Comparison of ENCODE assay signal across 17 cellular contexts in the genomic region with DNA sequence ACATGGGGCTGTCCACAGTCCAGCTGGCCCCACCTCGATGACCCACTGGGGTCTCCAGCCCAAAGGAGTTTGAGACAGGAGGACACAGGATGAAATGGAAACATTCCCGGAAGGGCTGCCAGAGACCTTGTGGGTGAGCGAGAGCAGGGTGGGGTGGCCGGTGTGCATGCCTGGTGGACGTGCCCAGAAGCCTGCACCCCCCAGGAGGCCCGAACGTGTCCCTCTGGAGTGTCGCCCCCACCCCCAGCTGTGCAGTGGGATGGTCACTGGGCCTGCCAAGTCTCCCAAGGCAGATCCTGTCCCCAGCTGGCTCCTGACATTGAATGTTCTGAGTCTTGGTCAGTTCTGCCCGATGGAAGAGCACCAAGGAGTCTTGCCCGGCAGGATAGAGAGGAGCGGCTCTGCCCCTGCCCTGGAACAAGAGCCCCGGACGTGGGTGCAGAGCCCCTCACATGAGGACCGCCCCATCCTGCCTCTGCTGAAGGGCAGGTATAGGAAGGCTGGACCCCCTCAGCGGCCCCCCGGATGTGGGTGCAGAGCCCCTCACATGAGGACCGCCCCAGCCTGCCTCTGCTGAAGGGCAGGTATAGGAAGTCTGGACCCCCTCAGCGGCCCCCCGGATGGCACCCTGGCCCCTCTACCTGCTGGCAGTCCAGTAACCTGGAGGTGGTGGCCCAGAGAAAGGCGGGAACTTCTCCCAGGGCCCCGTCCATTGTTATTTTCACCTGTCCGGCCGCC. TPM values are rescaled to one million over a fixed set of nuclear protein-coding genes. Genes with fewer than 3 reads are reported as not detected.
DNase-seq lines count a peak whose midpoint lies in the region; ATAC-seq and TF ChIP-seq lines count a peak whose summit lies in the region.
"Had no signal": no experiment of that assay in that cellular context is flagged by ENCODE, and none has a peak within 500 bp of the region (broad histone marks: within the 10 kb centered on the region; RNA-seq: fewer than 3 reads in every experiment).

No MANE protein-coding gene starts in this region.

- H3K9me3 ChIP-seq in BE2C (no peaks in the 10 kb centered on the region), lower lobe of right lung (no peaks in the 10 kb centered on the region)
- no peaks in the 10 kb centered on the region for H3K9me3 ChIP-seq in CD8-positive, alpha-beta T cell (ENCODE audit: low read length)
- H3K9me3 ChIP-seq: upper lobe of left lung had no signal

- TF ChIP-seq CTCF in BE2C (IDR thresholded peaks at IDR 0.05; ENCODE audit: low read depth, low read length) (no peak), lower lobe of right lung (IDR thresholded peaks at IDR 0.05) (no peak)
- no peak for TF ChIP-seq CTCF in CD8-positive, alpha-beta T cell (IDR thresholded peaks at IDR 0.05)

- H3K36me3 Mint-ChIP-seq in CD8-positive, alpha-beta T cell: peaks cover 2% of the 10 kb centered on the region
- H3K36me3 Mint-ChIP-seq in activated T-helper 17 cell treated with anti-CD3 and anti-CD28 coated beads, Interleukin-2, amount 50 U/mL, for 72 hours (ENCODE audit: low read depth): peaks cover 20% of the 10 kb centered on the region
- no peaks in the 10 kb centered on the region for H3K36me3 Mint-ChIP-seq in naive B cell

- no peak overlapping the region for H3K4me3 Mint-ChIP-seq in CD8-positive, alpha-beta T cell
- H3K4me3 Mint-ChIP-seq in activated T-helper 17 cell treated with anti-CD3 and anti-CD28 coated beads, Interleukin-2, amount 50 U/mL, for 72 hours: peak overlapping the region; percentile 90
- H3K4me3 Mint-ChIP-seq in naive B cell: peak overlapping the region in 6 of 8 donors; percentile 12 to 66 (median 26)

- H3K4me1 ChIP-seq in BE2C (no peaks in the 10 kb centered on the region; the same call in 1 of the 2 replicates), lower lobe of right lung (peaks cover 34% of the 10 kb centered on the region)
- peaks cover 24% of the 10 kb centered on the region for H3K4me1 ChIP-seq in CD8-positive, alpha-beta T cell (ENCODE audit: insufficient read depth, low read length)

- H3K4me3 ChIP-seq in BE2C (ENCODE audit: low read depth, low read length) (no peak overlapping the region), lower lobe of right lung (no peak overlapping the region)
- no peak overlapping the region for H3K4me3 ChIP-seq in CD8-positive, alpha-beta T cell (ENCODE audit: low read depth, low read length)
- H3K4me3 ChIP-seq: upper lobe of left lung had no signal

- no peak overlapping the region for H3K27ac ChIP-seq in CD8-positive, alpha-beta T cell (ENCODE audit: low read depth, low read length)
- no peak overlapping the region for H3K27ac ChIP-seq in lower lobe of right lung
- H3K27ac ChIP-seq: upper lobe of left lung had no signal

- POLR2A ChIA-PET in CD8-positive, alpha-beta T cell (lab: Charles Lee): no interaction called here

- no peak for ATAC-seq in CD8-positive, alpha-beta T cell
- ATAC-seq in activated T-helper 17 cell treated with anti-CD3 and anti-CD28 coated beads, Interleukin-2, amount 50 U/mL, for 72 hours (replicated peaks): no peak
- ATAC-seq in naive B cell (ENCODE audit: low read depth in 2 of 2) (no peak), GM19328 (IDR thresholded peaks at IDR 0.05; ENCODE audit: unreplicated experiment) (no peak), GM18873 (IDR thresholded peaks at IDR 0.05; ENCODE audit: low FRiP score, unreplicated experiment) (no peak), lower lobe of right lung (no peak)

- H3K27ac Mint-ChIP-seq in CD8-positive, alpha-beta T cell: peak overlapping the region; percentile 41
- peak overlapping the region; percentile 33 for H3K27ac Mint-ChIP-seq in activated T-helper 17 cell treated with anti-CD3 and anti-CD28 coated beads, Interleukin-2, amount 50 U/mL, for 72 hours
- peak overlapping the region in 2 of 6 donors; percentile 56 to 73 for H3K27ac Mint-ChIP-seq in naive B cell

- no peaks in the 10 kb centered on the region for H3K27me3 ChIP-seq in BE2C
- H3K27me3 ChIP-seq in CD8-positive, alpha-beta T cell (ENCODE audit: insufficient read depth, low read length): no peaks in the 10 kb centered on the region
- no peaks in the 10 kb centered on the region for H3K27me3 ChIP-seq in lower lobe of right lung (ENCODE audit: low read depth)
- H3K27me3 ChIP-seq: upper lobe of left lung had no signal

- CTCF ChIA-PET in CD8-positive, alpha-beta T cell (lab: Charles Lee): interaction anchor here (0.7 kb wide), 1 partner anchor 18 kb away, joined by 3 read pairs; no protein-coding TSS in a partner anchor

- intact Hi-C loops in CD8-positive, alpha-beta T cell (cut with DNase I, micrococcal nuclease): loop anchor here (5.0 to 10.0 kb wide), 6 partner anchors 140 to 387 kb away; a partner anchor contains a TSS
- intact Hi-C loops in lower lobe of right lung (cut with DNase I): no loop called here

- H3K27me3 Mint-ChIP-seq in CD8-positive, alpha-beta T cell (ENCODE audit: low read depth): no peaks in the 10 kb centered on the region
- H3K27me3 Mint-ChIP-seq in activated T-helper 17 cell treated with anti-CD3 and anti-CD28 coated beads, Interleukin-2, amount 50 U/mL, for 72 hours: no peaks in the 10 kb centered on the region
- no peaks in the 10 kb centered on the region for H3K27me3 Mint-ChIP-seq in naive B cell

- peaks cover 13% of the 10 kb centered on the region for H3K36me3 ChIP-seq in BE2C
- no peaks in the 10 kb centered on the region for H3K36me3 ChIP-seq in CD8-positive, alpha-beta T cell (ENCODE audit: insufficient read depth, low read length)
- H3K36me3 ChIP-seq in lower lobe of right lung: peaks cover 16% of the 10 kb centered on the region

- H3K4me1 Mint-ChIP-seq in CD8-positive, alpha-beta T cell (ENCODE audit: low read depth): peaks cover 23% of the 10 kb centered on the region
- peaks cover 8% of the 10 kb centered on the region for H3K4me1 Mint-ChIP-seq in activated T-helper 17 cell treated with anti-CD3 and anti-CD28 coated beads, Interleukin-2, amount 50 U/mL, for 72 hours
- peaks cover 13 to 29% (median 25%) of the 10 kb centered on the region in 3 donors for H3K4me1 Mint-ChIP-seq in naive B cell

- peak; percentile 12 for DNase-seq in BE2C
- no peak for DNase-seq in CD8-positive, alpha-beta T cell
- no peak for DNase-seq in naive B cell
- DNase-seq in NCI-H345 treated with DMSO at 0.1 percent for 48 hours (lab: John Stamatoyannopoulos, UW; ENCODE audit: unreplicated experiment): no peak
- DNase-seq in lower lobe of right lung: no peak
- DNase-seq: activated CD4-positive, alpha-beta T cell treated with anti-CD3 and anti-CD28 coated beads for 48 hours; activated naive CD4-positive, alpha-beta T cell treated with Interleukin-2 at 50 U/mL for 16 hours; NCI-H2029; NCI-H526; T-helper 9 cell had no signal

- no peaks in the 10 kb centered on the region for H3K9me3 Mint-ChIP-seq in CD8-positive, alpha-beta T cell
- no peaks in the 10 kb centered on the region for H3K9me3 Mint-ChIP-seq in activated T-helper 17 cell treated with anti-CD3 and anti-CD28 coated beads, Interleukin-2, amount 50 U/mL, for 72 hours
- no peaks in the 10 kb centered on the region for H3K9me3 Mint-ChIP-seq in naive B cell

RNA-seq across cellular contexts. Expression of a gene that starts 3.1 kb away (rescaled TPM):
- 198 TPM for polyA plus RNA-seq in BE2C (2012; ENCODE audit: insufficient read depth, insufficient read length, low read depth)
- total RNA-seq in CD8-positive, alpha-beta T cell: 10 to 100 TPM; 40.5 to 43.6 TPM
- total RNA-seq in activated T-helper 17 cell treated with anti-CD3 and anti-CD28 coated beads, Interleukin-2, amount 50 U/mL, for 72 hours: 100 to 1,000 TPM in 1 of 2 donors, 10 to 100 TPM in 1; 61.1 to 117 TPM
- 10 to 100 TPM in 1 of 6 donors, 1 to 10 TPM in 5; 4.3 to 11.0 (median 5.0) TPM for polyA plus RNA-seq in naive B cell (ENCODE audit: low read depth in 6 of 6)
- 44.3 TPM for total RNA-seq in lower lobe of right lung

RNA-seq across cellular contexts. Expression of a gene that starts 35.8 kb away (rescaled TPM):
- polyA plus RNA-seq in BE2C (2012; ENCODE audit: insufficient read depth, insufficient read length, low read depth): 0.91 TPM
- total RNA-seq in CD8-positive, alpha-beta T cell: not detected
- total RNA-seq in activated T-helper 17 cell treated with anti-CD3 and anti-CD28 coated beads, Interleukin-2, amount 50 U/mL, for 72 hours: not detected
- polyA plus RNA-seq in naive B cell (ENCODE audit: low read depth in 6 of 6): not detected
- not detected for total RNA-seq in lower lobe of right lung
- total RNA-seq: HT-29, mucosa of gallbladder, pulmonary artery endothelial cell, upper lobe of left lung had no signal

RNA-seq across cellular contexts. Expression of a gene that starts 42.4 kb away (rescaled TPM):
- 13.5 TPM for polyA plus RNA-seq in BE2C (2012; ENCODE audit: insufficient read depth, insufficient read length, low read depth)
- total RNA-seq in CD8-positive, alpha-beta T cell: under 1 TPM in 1 of 2 experiments, not detected in 1; 0.25 TPM
- total RNA-seq in activated T-helper 17 cell treated with anti-CD3 and anti-CD28 coated beads, Interleukin-2, amount 50 U/mL, for 72 hours: 1 to 10 TPM in 1 of 2 donors, under 1 TPM in 1; 0.80 to 1.1 TPM
- 1 to 10 TPM in 4 of 6 donors, under 1 TPM in 2; 0.90 to 3.4 (median 1.9) TPM for polyA plus RNA-seq in naive B cell (ENCODE audit: low read depth in 6 of 6)
- 2.7 TPM for total RNA-seq in lower lobe of right lung

RNA-seq across cellular contexts. Expression of a gene that starts 45.3 kb away (rescaled TPM):
- 116 TPM for polyA plus RNA-seq in BE2C (2012; ENCODE audit: insufficient read depth, insufficient read length, low read depth)
- total RNA-seq in CD8-positive, alpha-beta T cell: 10 to 100 TPM; 25.9 to 31.0 TPM
- total RNA-seq in activated T-helper 17 cell treated with anti-CD3 and anti-CD28 coated beads, Interleukin-2, amount 50 U/mL, for 72 hours: 10 to 100 TPM; 28.0 to 34.2 TPM
- 10 to 100 TPM in 5 of 6 donors, 1 to 10 TPM in 1; 4.5 to 22.2 (median 12.7) TPM for polyA plus RNA-seq in naive B cell (ENCODE audit: low read depth in 6 of 6)
- total RNA-seq in lower lobe of right lung: 68.9 TPM
